ENCODE assay signal across 14 cellular contexts in genomic region chr2:66541646-66542045, GRCh38.
"Had no signal": no experiment of that assay in that cellular context is flagged by ENCODE, and none has a peak within 500 bp of the region (broad histone marks: within the 10 kb centered on the region; RNA-seq: fewer than 3 reads in every experiment).

No MANE protein-coding gene starts in this region.

- H3K27me3 ChIP-seq: suprapubic skin, upper lobe of left lung had no signal

- H3K9me3 ChIP-seq: left ventricle myocardium inferior, suprapubic skin, upper lobe of left lung had no signal

- ATAC-seq: activated CD8-positive, alpha-beta T cell treated with anti-CD3 and anti-CD28 coated beads for 36 hours; activated naive CD8-positive, alpha-beta T cell treated with anti-CD3 and anti-CD28 coated beads, Interleukin-2, amount 50 U/mL, for 24 hours had no signal

- H3K27ac ChIP-seq: left ventricle myocardium inferior, suprapubic skin, upper lobe of left lung had no signal

- H3K36me3 ChIP-seq: left ventricle myocardium inferior, suprapubic skin, upper lobe of left lung had no signal

- H3K4me3 ChIP-seq: left ventricle myocardium inferior, suprapubic skin, upper lobe of left lung had no signal

- DNase-seq: activated CD4-positive, alpha-beta T cell treated with anti-CD3 and anti-CD28 coated beads for 4 hours; activated CD8-positive, alpha-beta memory T cell treated with anti-CD3 and anti-CD28 coated beads, Interleukin-2, amount 50 U/mL, for 48 hours; activated CD8-positive, alpha-beta T cell treated with anti-CD3 and anti-CD28 coated beads for 36 hours; activated naive CD4-positive, alpha-beta T cell treated with Interleukin-2 at 50 U/mL for 16 hours; activated naive CD8-positive, alpha-beta T cell treated with anti-CD3 and anti-CD28 coated beads, Interleukin-2, amount 50 U/mL, for 24 hours; erythroblast; glutamatergic neuron; left ventricle myocardium inferior; mesendoderm; stimulated activated CD4-positive, alpha-beta T cell treated with anti-CD3 and anti-CD28 coated beads, Interleukin-12 subunit alpha, Interleukin-12 subunit beta, amount 100 ng/mL, for 4 hours; stimulated activated naive CD4-positive, alpha-beta T cell; T-helper 1 cell; upper lobe of left lung had no signal
